2 cellular contexts compared by ENCODE assay signal in genomic region chr4:76312457-76312856, GRCh38.
TF ChIP-seq lines count a peak whose summit lies in the region.

No MANE protein-coding gene starts in this region.

TF ChIP-seq in HEK293, 187 proteins besides CTCF, POLR2A, EP300 and RAD21 (continued from another document):
- TF ChIP-seq REST (tag by site-specific recombination; IDR thresholded peaks at IDR 0.05) = 0 out of 2 replicates have a peak, but pooled peaks have one; percentile 30

TF ChIP-seq in HepG2, 621 proteins besides CTCF, POLR2A, EP300 and RAD21:
- peak in 1 of 2 experiments; percentile 77; a peak in 2 of 4 replicates for TF ChIP-seq REST (IDR thresholded peaks at IDR 0.05; ENCODE audit: borderline replicate concordance in 1 of 2, low read depth in 1 of 2, low read length in 2 of 2)
- TF ChIP-seq NCOA5 (CRISPR knock-in tag; IDR thresholded peaks at IDR 0.05) = no peak
